25 cellular contexts compared by ENCODE assay signal in genomic region chr14:75181426-75182062, GRCh38.
A peak's percentile ranks its signal among the peaks of the same experiment; 100 is the strongest.
DNase-seq lines count a peak whose midpoint lies in the region; ATAC-seq and TF ChIP-seq lines count a peak whose summit lies in the region.
"Had no signal": no experiment of that assay in that cellular context is flagged by ENCODE, and none has a peak within 500 bp of the region (broad histone marks: within the 10 kb centered on the region; RNA-seq: fewer than 3 reads in every experiment).

No MANE protein-coding gene starts in this region.

- in situ Hi-C loops in KBM-7 (cut with MboI; ENCODE audit: low pct_unique_long_range_greater_than_20kb, low sequenced_read_pairs): no loop called here

- no peaks in the 10 kb centered on the region for H3K36me3 ChIP-seq in HEK293 (ENCODE audit: control insufficient read depth in 2 of 2, insufficient read depth in 1 of 2, low read length in 2 of 2)
- H3K36me3 ChIP-seq: sigmoid colon had no signal

- POLR2A ChIA-PET in HEK293 (lab: Yijun Ruan, JAX): interaction anchor here (0.7 kb wide), 1 partner anchor 137 kb away, joined by 3 read pairs; no protein-coding TSS in a partner anchor

- H3K9me3 ChIP-seq in HEK293 (ENCODE audit: control insufficient read depth, insufficient read depth, low read depth, low read length): no peaks in the 10 kb centered on the region
- H3K9me3 ChIP-seq: sigmoid colon had no signal

- H3K4me3 ChIP-seq in HEK293 (ENCODE audit: low read depth, low read length) (no peak overlapping the region), coronary artery (no peak overlapping the region), retinal pigment epithelial cell (ENCODE audit: low read length) (no peak overlapping the region)
- H3K4me3 ChIP-seq: sigmoid colon, SK-N-MC had no signal

- CTCF ChIA-PET in HEK293 (lab: Yijun Ruan, JAX): interaction anchor here (0.5 to 0.7 kb wide), 2 partner anchors 120 to 340 kb away, joined by 3 read pairs; no protein-coding TSS in a partner anchor

- DNase-seq in coronary artery (ENCODE audit: low spot score) (no peak), retinal pigment epithelial cell (ENCODE audit: low read depth) (peak; percentile 62), D341Med (ENCODE audit: low spot score) (no peak), DMS153 (lab: John Stamatoyannopoulos, UW) (no peak), KBM-7 (no peak)
- DNase-seq: activated CD8-positive, alpha-beta memory T cell treated with anti-CD3 and anti-CD28 coated beads, Interleukin-2, amount 10 ng/mL, durations not matched to agents 7 days and 5 days; activated gamma-delta T cell treated with Interleukin-2 at 50 U/mL for 16 hours; activated T-cell treated with anti-CD3 and anti-CD28 coated beads, Interleukin-2, amount 50 U/mL, for 4 hours; C1 segment of cervical spinal cord; central memory CD4-positive, alpha-beta T cell; COR-L47; effector memory CD8-positive, alpha-beta T cell; mesenchymal stem cell; NCI-H2081 treated with DMSO at 0.1 percent for 48 hours; NCI-H446; NCI-H82; OCI-M1; sigmoid colon; stimulated activated CD4-positive, alpha-beta T cell treated with anti-CD3 and anti-CD28 coated beads, Interleukin-12 subunit alpha, Interleukin-12 subunit beta, amount 100 ng/mL, for 4 hours; stimulated activated CD4-positive, alpha-beta T cell treated with anti-CD3 and anti-CD28 coated beads, Interleukin-4, amount 100 ng/mL, for 1 hour had no signal

- H3K27ac ChIP-seq in HEK293 (ENCODE audit: extremely low read depth, low read depth, low read length): no peak overlapping the region
- H3K27ac ChIP-seq in coronary artery: peak overlapping the region; percentile 80 to 81
- H3K27ac ChIP-seq: SK-N-MC had no signal

- no peaks in the 10 kb centered on the region for H3K4me1 ChIP-seq in HEK293 (ENCODE audit: control insufficient read depth, insufficient read depth, low read length)

- no peak for TF ChIP-seq EP300 in Ishikawa (IDR thresholded peaks at IDR 0.05; ENCODE audit: borderline replicate concordance)

- no peak for TF ChIP-seq RAD21 in Ishikawa (IDR thresholded peaks at IDR 0.05; ENCODE audit: low read depth)

- TF ChIP-seq CTCF in HEK293 (tag by site-specific recombination; IDR thresholded peaks at IDR 0.05) (no peak), coronary artery (IDR thresholded peaks at IDR 0.05) (no peak), retinal pigment epithelial cell (conservative IDR thresholded peaks at IDR 0.05; ENCODE audit: low read depth, low read length) (no peak)

- ATAC-seq in GM21381 (IDR thresholded peaks at IDR 0.05; ENCODE audit: unreplicated experiment): no peak
- ATAC-seq: activated CD8-positive, alpha-beta memory T cell treated with anti-CD3 and anti-CD28 coated beads, Interleukin-2, amount 10 ng/mL, durations not matched to agents 7 days and 5 days; activated T-cell treated with anti-CD3 and anti-CD28 coated beads, Interleukin-2, amount 50 U/mL, for 4 hours; effector memory CD8-positive, alpha-beta T cell; left lobe of liver had no signal

TF ChIP-seq in HEK293, 187 proteins besides CTCF, POLR2A, EP300 and RAD21 (continues in another document):
- TF ChIP-seq ZNF24 (tag by site-specific recombination; IDR thresholded peaks at IDR 0.05): no peak
- TF ChIP-seq PRDM10 (tag by site-specific recombination; IDR thresholded peaks at IDR 0.05): peak; percentile 70
- TF ChIP-seq BCL6B (tag by site-specific recombination; IDR thresholded peaks at IDR 0.05): no peak

TF ChIP-seq in Ishikawa, 13 proteins besides CTCF, POLR2A, EP300 and RAD21:
- no peak for TF ChIP-seq YY1 (IDR thresholded peaks at IDR 0.05; ENCODE audit: low read depth)
- TF ChIP-seq MAX (IDR thresholded peaks at IDR 0.05): no peak
- no peak for TF ChIP-seq TAF1 (IDR thresholded peaks at IDR 0.05; ENCODE audit: low read depth)
- 0 out of 2 replicates have a peak, but pooled peaks have one; percentile 11 for TF ChIP-seq NFIC (IDR thresholded peaks at IDR 0.05)
TF ChIP-seq in Ishikawa: peak in this region for 1.
